Comparison of ENCODE assay signal across 8 cellular contexts in the genomic region with DNA sequence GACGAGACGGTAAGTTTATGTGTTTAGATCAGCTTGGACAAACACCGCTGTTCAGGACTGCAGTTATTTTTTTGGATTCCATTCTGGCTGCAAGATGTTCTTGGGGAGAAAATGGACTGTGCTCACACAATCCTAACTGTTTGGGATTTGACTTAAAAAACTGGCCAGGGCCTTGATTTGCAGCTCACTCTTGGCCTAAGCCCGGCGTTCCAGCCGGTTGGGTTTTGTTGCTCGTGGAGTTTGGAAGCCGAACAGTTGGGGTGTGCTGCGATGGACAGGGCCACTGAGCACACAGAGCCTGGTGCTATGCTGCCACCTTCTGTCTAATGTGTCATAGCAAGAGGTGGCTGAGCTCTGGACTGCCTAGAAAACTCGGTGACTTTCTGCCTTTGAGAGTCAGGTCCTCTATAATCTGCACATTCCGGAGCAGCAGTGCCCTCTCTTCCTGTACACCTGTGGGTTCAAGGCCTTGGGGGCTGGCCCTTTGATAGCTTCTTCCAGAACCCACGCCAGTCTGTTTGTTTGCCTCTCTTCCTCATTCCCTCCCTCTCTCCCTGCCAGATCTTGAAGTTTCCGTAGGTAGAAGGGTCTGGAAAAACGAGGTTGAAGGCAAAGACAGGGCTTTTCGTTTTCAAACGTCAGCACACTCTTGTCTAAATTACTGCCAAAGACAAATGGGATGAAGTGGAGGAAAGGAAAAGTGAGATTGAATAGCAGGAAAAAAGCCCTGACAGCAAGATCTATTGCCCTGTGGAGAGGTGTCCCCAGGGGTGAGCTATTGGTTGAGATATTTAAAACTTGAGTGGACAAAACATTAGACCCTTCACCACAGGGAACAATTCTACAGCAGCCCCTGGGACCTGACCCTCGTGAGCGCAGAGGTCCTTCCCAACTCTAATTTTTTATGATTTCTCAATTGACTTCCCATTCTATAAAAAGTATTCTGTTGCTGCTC.
DNase-seq lines count a peak whose midpoint lies in the region; ATAC-seq, FAIRE-seq and TF ChIP-seq lines count a peak whose summit lies in the region.

No MANE protein-coding gene starts in this region.

- H3K9me3 ChIP-seq in colonic mucosa: no peaks in the 10 kb centered on the region
- H3K9me3 ChIP-seq in HepG2 (ENCODE audit: low read length): no peaks in the 10 kb centered on the region

- no peak for TF ChIP-seq EP300 in HepG2 (IDR thresholded peaks at IDR 0.05; ENCODE audit: low read depth in 2 of 2, low read length in 2 of 2)
- TF ChIP-seq EP300 in HepG2 (CRISPR knock-in tag; IDR thresholded peaks at IDR 0.05; ENCODE audit: borderline replicate concordance): no peak

- H3K4me1 ChIP-seq in colonic mucosa: no peaks in the 10 kb centered on the region
- H3K4me1 ChIP-seq in HepG2 (ENCODE audit: insufficient read depth, low read length): peaks cover 13% of the 10 kb centered on the region

- in situ Hi-C loops in HepG2 (cut with HindIII; ENCODE audit: extremely low pct_ligation_motif_present, low pct_unique_long_range_greater_than_20kb): loop anchor here (10.0 kb wide), 2 partner anchors 820 to 910 kb away; no protein-coding TSS in a partner anchor

- H3K36me3 ChIP-seq in colonic mucosa (no peaks in the 10 kb centered on the region), HepG2 (replicated peaks in 1 of 2; ENCODE audit: control insufficient read depth in 1 of 2, insufficient read depth in 2 of 2, low read length in 2 of 2) (no peaks in the 10 kb centered on the region)

- H3K4me2 ChIP-seq in HepG2 (ENCODE audit: low read depth, low read length): peak overlapping the region; percentile 64

- no peak overlapping the region for H3K4me3 ChIP-seq in colonic mucosa
- peak overlapping the region in 1 of 3 experiments; percentile 15; a peak in 2 of 6 replicates for H3K4me3 ChIP-seq in HepG2 (replicated peaks in 1 of 3; ENCODE audit: insufficient read depth in 1 of 3, low read depth in 2 of 3, low read length in 3 of 3)

- H2AFZ ChIP-seq in HepG2 (ENCODE audit: low read length): no peak overlapping the region

- H3K27ac ChIP-seq in colonic mucosa (peak overlapping the region; percentile 12), HepG2 (ENCODE audit: extremely low read length, insufficient read depth, low read length) (no peak overlapping the region)

- CTCF ChIA-PET in HepG2 (lab: Yijun Ruan, JAX; ENCODE audit: low intra/inter-chr PET ratio, low total read pairs): interaction anchor here (1.2 to 1.4 kb wide), 3 partner anchors 819 to 913 kb away, joined by 4 to 6 read pairs (median 4); no protein-coding TSS in a partner anchor

- TF ChIP-seq CTCF in colonic mucosa (IDR thresholded peaks at IDR 0.05): peak; percentile 77
- TF ChIP-seq CTCF in HepG2 (CRISPR knock-in tag; IDR thresholded peaks at IDR 0.05): peak; percentile 96

- no peak for TF ChIP-seq POLR2A in HepG2 (IDR thresholded peaks at IDR 0.05; ENCODE audit: insufficient read depth in 1 of 2, low read depth in 2 of 2, low read length in 2 of 2)

- no peaks in the 10 kb centered on the region for H3K79me2 ChIP-seq in HepG2 (ENCODE audit: insufficient read depth, low read length)

- H3K27me3 ChIP-seq in colonic mucosa (no peaks in the 10 kb centered on the region), HepG2 (ENCODE audit: control insufficient read depth in 1 of 2, insufficient read depth in 2 of 2, low read length in 2 of 2) (peaks cover under 1 to 63% of the 10 kb centered on the region in 2 experiments; a peak in 4 of 5 replicates)

- DNase-seq in NCI-H2227 treated with DMSO at 0.1 percent for 48 hours (lab: John Stamatoyannopoulos, UW) (peak; percentile 31), colonic mucosa (peak; percentile 78), HepG2 (ENCODE audit: low spot score) (peak; percentile 71)
- peak; percentile 15 to 16 for DNase-seq in activated CD4-positive, alpha-beta T cell treated with anti-CD3 and anti-CD28 coated beads for 24 hours (ENCODE audit: low read depth in 2 of 2)
- peak; percentile 18 to 35 for DNase-seq in stimulated activated CD4-positive, alpha-beta T cell treated with anti-CD3 and anti-CD28 coated beads, Interleukin-4, amount 100 ng/mL, for 4 hours

- TF ChIP-seq RAD21 in HepG2 (CRISPR knock-in tag; IDR thresholded peaks at IDR 0.05): peak; percentile 90

- POLR2A ChIA-PET in HepG2 (lab: Yijun Ruan, JAX): no interaction called here

- peaks cover 3% of the 10 kb centered on the region; the same call in 1 of the 2 replicates for H4K20me1 ChIP-seq in HepG2 (ENCODE audit: insufficient read depth, low read length)

- ATAC-seq in GM18498 (IDR thresholded peaks at IDR 0.05; ENCODE audit: unreplicated experiment) (peak; percentile 89), HG03039 (IDR thresholded peaks at IDR 0.05; ENCODE audit: unreplicated experiment) (peak; percentile 59), HepG2 (peak; percentile 100)

- no TSS peak for BruUV-seq in HepG2 (replicated peaks; lab: Mats Ljungman, UMichigan)

- no peak overlapping the region for H3K9ac ChIP-seq in colonic mucosa (ENCODE audit: low read depth in 2 of 2, low read length in 2 of 2)
- no peak overlapping the region for H3K9ac ChIP-seq in HepG2 (ENCODE audit: insufficient read depth, low read depth, low read length)

- WGBS in HepG2 (ENCODE audit: low lambda C conversion rate): 10% methylated on average over 18 of the region's 18 CpGs

- FAIRE-seq in A204.1 (lab: Jason Lieb, UNC): peak; percentile 94
- FAIRE-seq in HepG2 (lab: Jason Lieb, UNC): peak; percentile 80

- intact Hi-C loops in colonic mucosa (cut with DNase I) (loop anchor here (5.0 to 10.0 kb wide), 3 partner anchors 250 to 908 kb away; no protein-coding TSS in a partner anchor), HepG2 (cut with micrococcal nuclease; ENCODE audit: unreplicated experiment) (loop anchor here (1.0 to 10.0 kb wide), 4 partner anchors 260 to 914 kb away; no protein-coding TSS in a partner anchor)

TF ChIP-seq in HepG2, 621 proteins besides CTCF, POLR2A, EP300 and RAD21 (continues in another document):
- TF ChIP-seq MEF2D (CRISPR knock-in tag; IDR thresholded peaks at IDR 0.05) (no peak), ZNF781 (CRISPR knock-in tag; IDR thresholded peaks at IDR 0.05; ENCODE audit: borderline replicate concordance, not compliant biosample characterization) (no peak), STAG1 (CRISPR knock-in tag; IDR thresholded peaks at IDR 0.05) (peak; percentile 99), RFX1 (IDR thresholded peaks at IDR 0.05) (no peak), SOX13 (IDR thresholded peaks at IDR 0.05) (no peak), SOX13 (CRISPR knock-in tag; conservative IDR thresholded peaks at IDR 0.05 in 1 of 2, IDR thresholded peaks at IDR 0.05 in 1 of 2) (no peak; a peak in 1 of 4 replicates), HOXA9 (CRISPR knock-in tag; IDR thresholded peaks at IDR 0.05; ENCODE audit: borderline replicate concordance) (no peak), MZF1 (CRISPR knock-in tag; IDR thresholded peaks at IDR 0.05; ENCODE audit: borderline replicate concordance) (no peak)
- TF ChIP-seq, protein P1, sequence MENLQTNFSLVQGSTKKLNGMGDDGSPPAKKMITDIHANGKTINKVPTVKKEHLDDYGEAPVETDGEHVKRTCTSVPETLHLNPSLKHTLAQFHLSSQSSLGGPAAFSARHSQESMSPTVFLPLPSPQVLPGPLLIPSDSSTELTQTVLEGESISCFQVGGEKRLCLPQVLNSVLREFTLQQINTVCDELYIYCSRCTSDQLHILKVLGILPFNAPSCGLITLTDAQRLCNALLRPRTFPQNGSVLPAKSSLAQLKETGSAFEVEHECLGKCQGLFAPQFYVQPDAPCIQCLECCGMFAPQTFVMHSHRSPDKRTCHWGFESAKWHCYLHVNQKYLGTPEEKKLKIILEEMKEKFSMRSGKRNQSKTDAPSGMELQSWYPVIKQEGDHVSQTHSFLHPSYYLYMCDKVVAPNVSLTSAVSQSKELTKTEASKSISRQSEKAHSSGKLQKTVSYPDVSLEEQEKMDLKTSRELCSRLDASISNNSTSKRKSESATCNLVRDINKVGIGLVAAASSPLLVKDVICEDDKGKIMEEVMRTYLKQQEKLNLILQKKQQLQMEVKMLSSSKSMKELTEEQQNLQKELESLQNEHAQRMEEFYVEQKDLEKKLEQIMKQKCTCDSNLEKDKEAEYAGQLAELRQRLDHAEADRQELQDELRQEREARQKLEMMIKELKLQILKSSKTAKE (CRISPR knock-in tag; IDR thresholded peaks at IDR 0.05; ENCODE audit: borderline replicate concordance): no peak
- TF ChIP-seq, protein P2, sequence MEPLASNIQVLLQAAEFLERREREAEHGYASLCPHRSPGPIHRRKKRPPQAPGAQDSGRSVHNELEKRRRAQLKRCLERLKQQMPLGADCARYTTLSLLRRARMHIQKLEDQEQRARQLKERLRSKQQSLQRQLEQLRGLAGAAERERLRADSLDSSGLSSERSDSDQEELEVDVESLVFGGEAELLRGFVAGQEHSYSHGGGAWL (CRISPR knock-in tag; IDR thresholded peaks at IDR 0.05): no peak
- TF ChIP-seq, protein P3, sequence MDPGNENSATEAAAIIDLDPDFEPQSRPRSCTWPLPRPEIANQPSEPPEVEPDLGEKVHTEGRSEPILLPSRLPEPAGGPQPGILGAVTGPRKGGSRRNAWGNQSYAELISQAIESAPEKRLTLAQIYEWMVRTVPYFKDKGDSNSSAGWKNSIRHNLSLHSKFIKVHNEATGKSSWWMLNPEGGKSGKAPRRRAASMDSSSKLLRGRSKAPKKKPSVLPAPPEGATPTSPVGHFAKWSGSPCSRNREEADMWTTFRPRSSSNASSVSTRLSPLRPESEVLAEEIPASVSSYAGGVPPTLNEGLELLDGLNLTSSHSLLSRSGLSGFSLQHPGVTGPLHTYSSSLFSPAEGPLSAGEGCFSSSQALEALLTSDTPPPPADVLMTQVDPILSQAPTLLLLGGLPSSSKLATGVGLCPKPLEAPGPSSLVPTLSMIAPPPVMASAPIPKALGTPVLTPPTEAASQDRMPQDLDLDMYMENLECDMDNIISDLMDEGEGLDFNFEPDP (CRISPR knock-in tag; conservative IDR thresholded peaks at IDR 0.05): no peak
- TF ChIP-seq, protein P4, sequence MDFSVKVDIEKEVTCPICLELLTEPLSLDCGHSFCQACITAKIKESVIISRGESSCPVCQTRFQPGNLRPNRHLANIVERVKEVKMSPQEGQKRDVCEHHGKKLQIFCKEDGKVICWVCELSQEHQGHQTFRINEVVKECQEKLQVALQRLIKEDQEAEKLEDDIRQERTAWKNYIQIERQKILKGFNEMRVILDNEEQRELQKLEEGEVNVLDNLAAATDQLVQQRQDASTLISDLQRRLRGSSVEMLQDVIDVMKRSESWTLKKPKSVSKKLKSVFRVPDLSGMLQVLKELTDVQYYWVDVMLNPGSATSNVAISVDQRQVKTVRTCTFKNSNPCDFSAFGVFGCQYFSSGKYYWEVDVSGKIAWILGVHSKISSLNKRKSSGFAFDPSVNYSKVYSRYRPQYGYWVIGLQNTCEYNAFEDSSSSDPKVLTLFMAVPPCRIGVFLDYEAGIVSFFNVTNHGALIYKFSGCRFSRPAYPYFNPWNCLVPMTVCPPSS (IDR thresholded peaks at IDR 0.05): no peak

Comparison
In these comparisons a context has a peak if more than half of its experiments do, and no peak if none do; other contexts are left out.
1. DNase-seq: peak in every context shown above with its lines; median percentile 78 in colonic mucosa; 71 in HepG2; 31 in NCI-H2227 treated with DMSO at 0.1 percent for 48 hours; 26 in stimulated activated CD4-positive, alpha-beta T cell treated with anti-CD3 and anti-CD28 coated beads, Interleukin-4, amount 100 ng/mL, for 4 hours; 16 in activated CD4-positive, alpha-beta T cell treated with anti-CD3 and anti-CD28 coated beads for 24 hours.